In genomic region chr5:43520615-43521014, GRCh38 we compare ENCODE assay signal across 35 cellular contexts.
"Had no signal": no experiment of that assay in that cellular context is flagged by ENCODE, and none has a peak within 500 bp of the region (broad histone marks: within the 10 kb centered on the region; RNA-seq: fewer than 3 reads in every experiment).

No MANE protein-coding gene starts in this region.

- H3K27me3 ChIP-seq: MG63 had no signal

- H3K9me3 ChIP-seq: MG63 had no signal

- H3K4me3 ChIP-seq: MG63 had no signal

- H3K27ac ChIP-seq: KMS-11 had no signal

- DNase-seq: Karpas-422, Kasumi-1, MG63, MM.1S, MV-4-11, NCI-H1048, NCI-H1092, NCI-H1092 treated with DMSO at 0.1 percent for 48 hours, NCI-H1105, NCI-H1105 treated with DMSO at 0.1 percent for 48 hours, NCI-H1417, NCI-H1417 treated with DMSO at 0.1 percent for 48 hours, NCI-H1436, NCI-H1436 treated with DMSO at 0.1 percent for 48 hours, NCI-H146, NCI-H1694, NCI-H1694 treated with DMSO at 0.1 percent for 48 hours, NCI-H187, NCI-H187 treated with DMSO at 0.1 percent for 48 hours, NCI-H1930, NCI-H2029, NCI-H2029 treated with DMSO at 0.1 percent for 48 hours, NCI-H2081, NCI-H2081 treated with DMSO at 0.1 percent for 48 hours, NCI-H2107, NCI-H2171, NCI-H2171 treated with DMSO at 0.1 percent for 48 hours, NCI-H2227 treated with DMSO at 0.1 percent for 48 hours, NCI-H226, NCI-H345, NCI-H446, NCI-H446 treated with DMSO at 0.1 percent for 48 hours, NCI-H510A treated with DMSO at 0.1 percent for 48 hours, NCI-H524 had no signal

- H3K9ac ChIP-seq: KMS-11 had no signal

- H3K4me2 ChIP-seq: KMS-11 had no signal
